In genomic region chr19:6350688-6351087, GRCh38 we compare ENCODE assay signal across 35 cellular contexts. TPM values are rescaled to one million over a fixed set of nuclear protein-coding genes. Genes with fewer than 3 reads are reported as not detected.
"Had no signal": no experiment of that assay in that cellular context is flagged by ENCODE, and none has a peak within 500 bp of the region (broad histone marks: within the 10 kb centered on the region; RNA-seq: fewer than 3 reads in every experiment).

No MANE protein-coding gene starts in this region.

- H3K9me3 ChIP-seq: left lung, lower lobe of right lung, neutrophil, right atrium auricular region, right lobe of liver, testis, thyroid gland, transverse colon, upper lobe of left lung, vagina had no signal

- H3K4me1 ChIP-seq: left lung, lower lobe of right lung, neural progenitor cell, right atrium auricular region, right lobe of liver, stomach, testis, thyroid gland, transverse colon, upper lobe of left lung, vagina had no signal

- H3K27me3 ChIP-seq: left lung, neutrophil, right atrium auricular region, right lobe of liver, stomach, testis, thyroid gland, transverse colon, upper lobe of left lung, vagina had no signal

- FAIRE-seq: islet of Langerhans, kidney had no signal

- H3K36me3 ChIP-seq: left lung, lower lobe of right lung, neural progenitor cell, neutrophil, right atrium auricular region, right lobe of liver, stomach, thyroid gland, transverse colon, upper lobe of left lung, vagina had no signal

- DNase-seq: hypothalamus; immature natural killer cell; kidney; left colon; lower lobe of right lung; mammary epithelial cell; mesenchymal stem cell; naive B cell; natural killer cell; nephron progenitor cell; occipital lobe; right lobe of liver; stimulated activated CD4-positive, alpha-beta T cell treated with anti-CD3 and anti-CD28 coated beads, Interleukin-1b, Interleukin-23, amount 100 ng/mL, for 48 hours; stimulated activated CD4-positive, alpha-beta T cell treated with anti-CD3 and anti-CD28 coated beads, Interleukin-4, amount 100 ng/mL, for 1 hour; stimulated activated naive B cell treated with anti-CD40 and anti-IgM and Interleukin-4, amounts not matched to agents 10 μg/mL and 1 μg/mL and 100 μg/mL, for 72 hours; stimulated activated naive CD8-positive, alpha-beta T cell treated with anti-CD3 and anti-CD28 coated beads, Interleukin-15, Interleukin-2, amounts not matched to agents 100 U/mL and 50 U/mL, for 24 hours; stomach; testis; thyroid gland; transverse colon; upper lobe of left lung had no signal

- ATAC-seq: left colon; left lung; lower lobe of right lung; natural killer cell; right lobe of liver; stimulated activated naive B cell treated with anti-CD40 and anti-IgM and Interleukin-4, amounts not matched to agents 10 μg/mL and 1 μg/mL and 100 μg/mL, for 72 hours; stimulated activated naive CD8-positive, alpha-beta T cell treated with anti-CD3 and anti-CD28 coated beads, Interleukin-15, Interleukin-2, amounts not matched to agents 100 U/mL and 50 U/mL, for 24 hours had no signal

- H3K27ac ChIP-seq: left lung, lower lobe of right lung, neural progenitor cell, neutrophil, parathyroid adenoma, right atrium auricular region, right lobe of liver, stomach, testis, thyroid gland, transverse colon, upper lobe of left lung, vagina had no signal

- H3K4me3 ChIP-seq: left lung, lower lobe of right lung, neural progenitor cell, right atrium auricular region, right lobe of liver, smooth muscle cell, stomach, testis, thyroid gland, transverse colon, upper lobe of left lung, vagina had no signal

- H3K4me2 ChIP-seq: neural progenitor cell, smooth muscle cell had no signal

RNA-seq across cellular contexts. Expression of gene ACER1, which starts 17.3 kb away (rescaled TPM):
- total RNA-seq: kidney, left colon, left lung, liver, lower lobe of right lung, mammary epithelial cell, occipital lobe, osteocyte, posterior vena cava, pulmonary artery endothelial cell, renal cortical epithelial cell, smooth muscle cell, upper lobe of left lung, urinary bladder, vagina had no signal
- polyA plus RNA-seq: mammary epithelial cell, smooth muscle cell had no signal
